ENCODE assay signal across 8 cellular contexts in genomic region chrY:18669790-18670189, GRCh38.
DNase-seq lines count a peak whose midpoint lies in the region; ATAC-seq and TF ChIP-seq lines count a peak whose summit lies in the region.

No MANE protein-coding gene starts in this region.

- no peak overlapping the region for H3K27ac ChIP-seq in testis

- TF ChIP-seq CTCF in testis (IDR thresholded peaks at IDR 0.05) = peak in 2 of 3 experiments; percentile 9 to 33

- WGBS in testis, 2 donors = 35 to 55% methylated on average over 6 of the region's 6 CpGs

- no peaks in the 10 kb centered on the region for H3K36me3 ChIP-seq in testis (ENCODE audit: low read depth, missing control alignments)

- H3K4me3 ChIP-seq in testis = no peak overlapping the region

- no peaks in the 10 kb centered on the region for H3K9me3 ChIP-seq in testis

- DNase-seq in stimulated activated CD4-positive, alpha-beta T cell treated with anti-CD3 and anti-CD28 coated beads, Interleukin-12 subunit alpha, Interleukin-12 subunit beta, amount 100 ng/mL, for 4 hours = peak; percentile 0
- DNase-seq in stimulated activated CD4-positive, alpha-beta T cell treated with anti-CD3 and anti-CD28 coated beads, Interleukin-4, amount 100 ng/mL, for 1 hour = no peak
- DNase-seq in LHCN-M2 (ENCODE audit: low read depth) (peak; percentile 14), epidermal melanocyte (ENCODE audit: insufficient read length, low spot score) (peak; percentile 25), testis (peak; percentile 18), Right ventricle myocardium inferior (ENCODE audit: missing footprints) (no peak)

- H3K27me3 ChIP-seq in testis = no peaks in the 10 kb centered on the region

- ATAC-seq in GM19397 (IDR thresholded peaks at IDR 0.05; ENCODE audit: unreplicated experiment) = no peak
- ATAC-seq in SK-N-SH treated with all-trans-retinoic acid at 6 μM for 48 hours = no peak
- no peak for ATAC-seq in Right ventricle myocardium inferior

- intact Hi-C loops in testis (cut with DNase I; ENCODE audit: low total_unique reads) (no loop called here), Right ventricle myocardium inferior (cut with DNase I) (no loop called here)

- no peaks in the 10 kb centered on the region for H3K4me1 ChIP-seq in testis

- TF ChIP-seq POLR2A in testis (IDR thresholded peaks at IDR 0.05) = no peak

TF ChIP-seq in SK-N-SH treated with all-trans-retinoic acid at 6 μM for 48 hours, 23 proteins besides CTCF, POLR2A, EP300 and RAD21:
- TF ChIP-seq PPARA (CRISPR knock-in tag; IDR thresholded peaks at IDR 0.05; ENCODE audit: borderline replicate concordance) (no peak), ARNTL (CRISPR knock-in tag; IDR thresholded peaks at IDR 0.05; ENCODE audit: borderline replicate concordance, low read depth) (no peak), ISL1 (CRISPR knock-in tag; IDR thresholded peaks at IDR 0.05) (no peak), SNAI2 (CRISPR knock-in tag; IDR thresholded peaks at IDR 0.05) (no peak), TOX (CRISPR knock-in tag; IDR thresholded peaks at IDR 0.05; ENCODE audit: borderline replicate concordance) (no peak), ZC3H10 (CRISPR knock-in tag; IDR thresholded peaks at IDR 0.05) (no peak), ZNF565 (CRISPR knock-in tag; conservative IDR thresholded peaks at IDR 0.05; ENCODE audit: low read depth) (no peak), TCF4 (CRISPR knock-in tag; IDR thresholded peaks at IDR 0.05; ENCODE audit: borderline replicate concordance) (no peak), GLIS3 (CRISPR knock-in tag; IDR thresholded peaks at IDR 0.05) (no peak), BACH2 (CRISPR knock-in tag; IDR thresholded peaks at IDR 0.05; ENCODE audit: borderline replicate concordance) (no peak), PATZ1 (CRISPR knock-in tag; IDR thresholded peaks at IDR 0.05; ENCODE audit: borderline replicate concordance) (no peak), POU6F1 (CRISPR knock-in tag; IDR thresholded peaks at IDR 0.05; ENCODE audit: borderline replicate concordance, low read depth) (no peak)

Comparison
In these comparisons a context has a peak if more than half of its experiments do, and no peak if none do; other contexts are left out.
1. DNase-seq: peak in stimulated activated CD4-positive, alpha-beta T cell treated with anti-CD3 and anti-CD28 coated beads, Interleukin-12 subunit alpha, Interleukin-12 subunit beta, amount 100 ng/mL, for 4 hours (single experiment), LHCN-M2 (single experiment), epidermal melanocyte (single experiment) and testis (single experiment); none in stimulated activated CD4-positive, alpha-beta T cell treated with anti-CD3 and anti-CD28 coated beads, Interleukin-4, amount 100 ng/mL, for 1 hour (single experiment) and Right ventricle myocardium inferior (single experiment).